In genomic region chr3:4744405-4745239, GRCh38 we compare ENCODE assay signal across 13 cellular contexts.
A peak's percentile ranks its signal among the peaks of the same experiment; 100 is the strongest.
DNase-seq lines count a peak whose midpoint lies in the region; ATAC-seq and TF ChIP-seq lines count a peak whose summit lies in the region.
"Had no signal": no experiment of that assay in that cellular context is flagged by ENCODE, and none has a peak within 500 bp of the region (broad histone marks: within the 10 kb centered on the region; RNA-seq: fewer than 3 reads in every experiment).

No MANE protein-coding gene starts in this region.

- H3K36me3 ChIP-seq in heart right ventricle = peaks cover 0 to 9% (median 0%) of the 10 kb centered on the region in 9 donors
- H3K36me3 ChIP-seq in uterus = no peaks in the 10 kb centered on the region

- no peak for DNase-seq in heart right ventricle
- no peak for DNase-seq in right cardiac atrium
- peak; percentile 57 for DNase-seq in amniotic epithelial cell (ENCODE audit: low read depth)
- peak; percentile 61 for DNase-seq in kidney glomerular epithelial cell (lab: John Stamatoyannopoulos, UW)
- DNase-seq in uterus = no peak
- no peak for DNase-seq in stimulated activated CD4-positive, alpha-beta T cell treated with anti-CD3 and anti-CD28 coated beads, Interleukin-2, amount 100 ng/mL, for 48 hours
- no peak for DNase-seq in midbrain (lab: John Stamatoyannopoulos, UW)
- DNase-seq: Karpas-422, NCI-H524 treated with DMSO at 0.1 percent for 48 hours, T-helper 9 cell had no signal

- WGBS in heart right ventricle, 2 donors = 66 to 79% methylated on average over 3 of the region's 3 CpGs
- WGBS in right cardiac atrium = 67% methylated on average over 3 of the region's 3 CpGs

- peaks cover 0 to 3% (median 0%) of the 10 kb centered on the region in 11 donors for H3K9me3 ChIP-seq in heart right ventricle
- no peaks in the 10 kb centered on the region for H3K9me3 ChIP-seq in right cardiac atrium (ENCODE audit: control insufficient read depth, low read length)
- H3K9me3 ChIP-seq in uterus = no peaks in the 10 kb centered on the region

- H3K27me3 ChIP-seq in heart right ventricle (no peaks in the 10 kb centered on the region), right cardiac atrium (ENCODE audit: control insufficient read depth, insufficient read depth) (no peaks in the 10 kb centered on the region), uterus (no peaks in the 10 kb centered on the region)
- H3K27me3 ChIP-seq: BLaER1 treated with 17β-estradiol and CSF1 and Interleukin-3, amounts not matched to agents 10 nM and 100 nM had no signal

- H3K4me1 ChIP-seq in heart right ventricle (peaks cover 10 to 93% (median 48%) of the 10 kb centered on the region in 9 donors), right cardiac atrium (ENCODE audit: control insufficient read depth, insufficient read depth, low read length) (peaks cover 26% of the 10 kb centered on the region), uterus (peaks cover under 1 to 8% of the 10 kb centered on the region in 2 donors)

- H3K27ac ChIP-seq in heart right ventricle (peak overlapping the region in 7 of 10 donors; percentile 6 to 97 (median 92)), right cardiac atrium (ENCODE audit: low read length) (no peak overlapping the region), uterus (peak overlapping the region; percentile 94 to 98)
- H3K27ac ChIP-seq: BLaER1 treated with 17β-estradiol and CSF1 and Interleukin-3, amounts not matched to agents 10 nM and 100 nM had no signal

- ATAC-seq in heart right ventricle = no peak
- no peak for ATAC-seq in right cardiac atrium
- ATAC-seq in HG03108 (IDR thresholded peaks at IDR 0.05; ENCODE audit: unreplicated experiment) = no peak
- ATAC-seq: left lobe of liver had no signal

- intact Hi-C loops in heart right ventricle (cut with DNase I) (loop anchor here in 5 of 10 donors (5.0 to 10.0 kb wide), 5 partner anchors 83 to 243 kb away; partner anchors contain the start of gene BHLHE40 (in 1 of the 5)), right cardiac atrium (cut with DNase I) (loop anchor here in 1 of 4 donors (10.0 kb wide), 1 partner anchor 240 kb away; no protein-coding TSS in a partner anchor), uterus (cut with DNase I; ENCODE audit: low total_unique reads) (no loop called here)

- TF ChIP-seq CTCF in heart right ventricle (IDR thresholded peaks at IDR 0.05) (no peak), uterus (IDR thresholded peaks at IDR 0.05) (no peak)

- H3K4me3 ChIP-seq in heart right ventricle (no peak overlapping the region), right cardiac atrium (ENCODE audit: low read length) (no peak overlapping the region), uterus (no peak overlapping the region)
- H3K4me3 ChIP-seq: BLaER1 treated with 17β-estradiol and CSF1 and Interleukin-3, amounts not matched to agents 10 nM and 100 nM had no signal

- no peak for TF ChIP-seq POLR2A in uterus (IDR thresholded peaks at IDR 0.05)

Comparison
In these comparisons a context has a peak if more than half of its experiments do, and no peak if none do; other contexts are left out.
1. DNase-seq: peak in amniotic epithelial cell (single experiment) and kidney glomerular epithelial cell (single experiment); none in heart right ventricle (0 of 2), right cardiac atrium (0 of 3), uterus (0 of 2), stimulated activated CD4-positive, alpha-beta T cell treated with anti-CD3 and anti-CD28 coated beads, Interleukin-2, amount 100 ng/mL, for 48 hours (0 of 2) and midbrain (single experiment).